In genomic region chr9:2872307-2872940, GRCh38 we compare ENCODE assay signal across 8 cellular contexts. TPM values are rescaled to one million over a fixed set of nuclear protein-coding genes. Genes with fewer than 3 reads are reported as not detected.
DNase-seq lines count a peak whose midpoint lies in the region; ATAC-seq and TF ChIP-seq lines count a peak whose summit lies in the region.

No MANE protein-coding gene starts in this region.

- intact Hi-C loops in HCT116 (cut with micrococcal nuclease) (loop anchor here (5.0 kb wide), 4 partner anchors 120 to 1505 kb away; no protein-coding TSS in a partner anchor), posterior vena cava (cut with DNase I) (no loop called here)

- TF ChIP-seq CTCF in BJ (IDR thresholded peaks at IDR 0.05; ENCODE audit: insufficient read depth, low read depth, low read length) (peak; percentile 38), HCT116 (IDR thresholded peaks at IDR 0.05 in 2 of 3, conservative IDR thresholded peaks at IDR 0.05 in 1 of 3; ENCODE audit: borderline replicate concordance in 1 of 3, insufficient read depth in 1 of 3, low read depth in 2 of 3, low read length in 2 of 3) (peak in 2 of 3 experiments; percentile 26 to 29; a peak in 4 of 6 replicates)

- ATAC-seq in HCT116, result peak; percentile 68
- ATAC-seq in GM18511 (IDR thresholded peaks at IDR 0.05; ENCODE audit: unreplicated experiment), result no peak
- ATAC-seq in HG02610 (IDR thresholded peaks at IDR 0.05; ENCODE audit: unreplicated experiment), result no peak

- peak; percentile 51 for TF ChIP-seq RAD21 in HCT116 (IDR thresholded peaks at IDR 0.05; ENCODE audit: low read depth)

- H3K27me3 ChIP-seq in BJ (ENCODE audit: control insufficient read depth, insufficient read depth, low read length), result peaks cover 2% of the 10 kb centered on the region; the same call in 1 of the 2 replicates
- H3K27me3 ChIP-seq in HCT116 (ENCODE audit: insufficient read depth, low read length), result peaks cover 79% of the 10 kb centered on the region

- H4K20me1 ChIP-seq in HCT116 (ENCODE audit: insufficient read depth), result no peaks in the 10 kb centered on the region

- no peak overlapping the region for H3K27ac ChIP-seq in HCT116 (ENCODE audit: low read depth, low read length)

- H3K9me2 ChIP-seq in HCT116 (ENCODE audit: insufficient read depth), result no peaks in the 10 kb centered on the region

- H3K4me3 ChIP-seq in BJ (ENCODE audit: low read depth, low read length) (no peak overlapping the region), HCT116 (replicated peaks in 1 of 2; ENCODE audit: low read depth in 1 of 2, low read length in 2 of 2) (no peak overlapping the region)

- no peaks in the 10 kb centered on the region for H3K4me1 ChIP-seq in HCT116 (ENCODE audit: control insufficient read depth in 1 of 2, insufficient read depth in 2 of 2, low read length in 2 of 2)

- no peaks in the 10 kb centered on the region for H3K79me2 ChIP-seq in HCT116 (ENCODE audit: insufficient read depth, low read length)

- POLR2A ChIA-PET in BJ (lab: Charles Lee), result no interaction called here
- POLR2A ChIA-PET in HCT116 (lab: Charles Lee), result no interaction called here

- no peak overlapping the region for H3K9ac ChIP-seq in HCT116 (ENCODE audit: low read length)

- H3K36me3 ChIP-seq in BJ (ENCODE audit: control insufficient read depth, insufficient read depth, low read length) (no peaks in the 10 kb centered on the region), HCT116 (ENCODE audit: control insufficient read depth in 1 of 2, insufficient read depth in 2 of 2, low read length in 2 of 2) (no peaks in the 10 kb centered on the region)

- no peak for TF ChIP-seq POLR2A in HCT116 (IDR thresholded peaks at IDR 0.05; ENCODE audit: borderline replicate concordance, extremely low read depth, insufficient read depth, insufficient read length)

- DNase-seq in BJ (ENCODE audit: low read depth) (no peak), HCT116 (ENCODE audit: low read depth, low spot score) (peak; percentile 23), SK-N-DZ (ENCODE audit: low spot score) (peak; percentile 9), hepatic stellate cell (ENCODE audit: low spot score) (peak; percentile 13), posterior vena cava (ENCODE audit: low spot score) (no peak)
- no peak for DNase-seq in NK-92 treated with Interleukin-12 subunit alpha and Interleukin-12 subunit beta, amount 100 ng/mL, for 24 hours (lab: John Stamatoyannopoulos, UW)

- no peak overlapping the region for H3K4me2 ChIP-seq in HCT116 (ENCODE audit: low read length)

- no TSS peak for BruUV-seq in HCT116 (replicated peaks; lab: Mats Ljungman, UMichigan)

- RAD21 ChIA-PET in HCT116 (lab: Charles Lee; ENCODE audit: low non-redundant PET in 1 of 2, low total read pairs in 2 of 2, uncharacterized antibody in 2 of 2, unreplicated experiment in 2 of 2), result no interaction called here

- CTCF ChIA-PET in BJ (lab: Yijun Ruan, JAX) (interaction anchor here (0.9 to 4.9 kb wide), 9 partner anchors 9 to 1503 kb away, joined by 3 to 47 read pairs (median 4); no protein-coding TSS in a partner anchor), HCT116 (lab: Charles Lee) (interaction anchor here (1.1 to 1.3 kb wide), 2 partner anchors 309 to 569 kb away, joined by 3 read pairs; no protein-coding TSS in a partner anchor)

- H2AFZ ChIP-seq in HCT116 (ENCODE audit: low read depth, low read length, poor library complexity, severe bottlenecking), result no peak overlapping the region

- H3K9me3 ChIP-seq in HCT116 (ENCODE audit: control insufficient read depth in 1 of 2, insufficient read depth in 1 of 2, low read depth in 1 of 2, low read length in 2 of 2), result no peaks in the 10 kb centered on the region

TF ChIP-seq in HCT116, 20 proteins besides CTCF, POLR2A, EP300 and RAD21:
- TF ChIP-seq ZNF274 (IDR thresholded peaks at IDR 0.05; ENCODE audit: low read depth, low read length) (no peak), POLR2AphosphoS5 (IDR thresholded peaks at IDR 0.05; ENCODE audit: low read depth, low read length) (no peak), EZH2phosphoT487 (IDR thresholded peaks at IDR 0.05; ENCODE audit: borderline replicate concordance) (no peak), FOSL1 (IDR thresholded peaks at IDR 0.05; ENCODE audit: low read depth) (no peak), EZH2 (IDR thresholded peaks at IDR 0.05) (no peak), SIN3A (IDR thresholded peaks at IDR 0.05; ENCODE audit: low read depth) (no peak), CBX3 (IDR thresholded peaks at IDR 0.05; ENCODE audit: low read depth) (no peak), ELF1 (IDR thresholded peaks at IDR 0.05; ENCODE audit: borderline replicate concordance, low read depth) (no peak)
- TF ChIP-seq, protein P1, sequence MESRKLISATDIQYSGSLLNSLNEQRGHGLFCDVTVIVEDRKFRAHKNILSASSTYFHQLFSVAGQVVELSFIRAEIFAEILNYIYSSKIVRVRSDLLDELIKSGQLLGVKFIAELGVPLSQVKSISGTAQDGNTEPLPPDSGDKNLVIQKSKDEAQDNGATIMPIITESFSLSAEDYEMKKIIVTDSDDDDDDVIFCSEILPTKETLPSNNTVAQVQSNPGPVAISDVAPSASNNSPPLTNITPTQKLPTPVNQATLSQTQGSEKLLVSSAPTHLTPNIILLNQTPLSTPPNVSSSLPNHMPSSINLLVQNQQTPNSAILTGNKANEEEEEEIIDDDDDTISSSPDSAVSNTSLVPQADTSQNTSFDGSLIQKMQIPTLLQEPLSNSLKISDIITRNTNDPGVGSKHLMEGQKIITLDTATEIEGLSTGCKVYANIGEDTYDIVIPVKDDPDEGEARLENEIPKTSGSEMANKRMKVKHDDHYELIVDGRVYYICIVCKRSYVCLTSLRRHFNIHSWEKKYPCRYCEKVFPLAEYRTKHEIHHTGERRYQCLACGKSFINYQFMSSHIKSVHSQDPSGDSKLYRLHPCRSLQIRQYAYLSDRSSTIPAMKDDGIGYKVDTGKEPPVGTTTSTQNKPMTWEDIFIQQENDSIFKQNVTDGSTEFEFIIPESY (IDR thresholded peaks at IDR 0.05; ENCODE audit: extremely low read depth, insufficient replicate concordance, low read length), result no peak
TF ChIP-seq in HCT116: peak in this region for 0.

RNA-seq across cellular contexts. Expression of gene PUM3, which starts 28.5 kb away (rescaled TPM):
- polyA plus RNA-seq in BJ (2011; rRNA removed), result 19.8 and 27.8 TPM in 2 replicates
- polyA minus RNA-seq in BJ (2011; rRNA and poly(A)+ RNA removed), result 25.2 and 30.9 TPM in 2 replicates
- total RNA-seq in HCT116 (2021; ENCODE audit: unreplicated experiment) (57.3 TPM), posterior vena cava (10 to 100 TPM; 38.8 to 45.9 TPM)
- 12.4 and 16.7 TPM in 2 replicates for polyA plus RNA-seq in HCT116 (2012)
- polyA plus RNA-seq in SK-N-DZ (2014; cell fraction: cytosol; rRNA removed), result 32.9 and 35.8 TPM in 2 replicates
- 25.3 and 37.0 TPM in 2 replicates for polyA plus RNA-seq in SK-N-DZ (2014; cell fraction: nucleus; rRNA removed)

Comparison
In these comparisons a context has a peak if more than half of its experiments do, and no peak if none do; other contexts are left out.
1. DNase-seq: peak in HCT116 (single experiment), SK-N-DZ (single experiment) and hepatic stellate cell (single experiment); none in BJ (single experiment), posterior vena cava (single experiment) and NK-92 treated with Interleukin-12 subunit alpha and Interleukin-12 subunit beta, amount 100 ng/mL, for 24 hours (single experiment).